ENCODE assay signal across 8 cellular contexts in the genomic region with DNA sequence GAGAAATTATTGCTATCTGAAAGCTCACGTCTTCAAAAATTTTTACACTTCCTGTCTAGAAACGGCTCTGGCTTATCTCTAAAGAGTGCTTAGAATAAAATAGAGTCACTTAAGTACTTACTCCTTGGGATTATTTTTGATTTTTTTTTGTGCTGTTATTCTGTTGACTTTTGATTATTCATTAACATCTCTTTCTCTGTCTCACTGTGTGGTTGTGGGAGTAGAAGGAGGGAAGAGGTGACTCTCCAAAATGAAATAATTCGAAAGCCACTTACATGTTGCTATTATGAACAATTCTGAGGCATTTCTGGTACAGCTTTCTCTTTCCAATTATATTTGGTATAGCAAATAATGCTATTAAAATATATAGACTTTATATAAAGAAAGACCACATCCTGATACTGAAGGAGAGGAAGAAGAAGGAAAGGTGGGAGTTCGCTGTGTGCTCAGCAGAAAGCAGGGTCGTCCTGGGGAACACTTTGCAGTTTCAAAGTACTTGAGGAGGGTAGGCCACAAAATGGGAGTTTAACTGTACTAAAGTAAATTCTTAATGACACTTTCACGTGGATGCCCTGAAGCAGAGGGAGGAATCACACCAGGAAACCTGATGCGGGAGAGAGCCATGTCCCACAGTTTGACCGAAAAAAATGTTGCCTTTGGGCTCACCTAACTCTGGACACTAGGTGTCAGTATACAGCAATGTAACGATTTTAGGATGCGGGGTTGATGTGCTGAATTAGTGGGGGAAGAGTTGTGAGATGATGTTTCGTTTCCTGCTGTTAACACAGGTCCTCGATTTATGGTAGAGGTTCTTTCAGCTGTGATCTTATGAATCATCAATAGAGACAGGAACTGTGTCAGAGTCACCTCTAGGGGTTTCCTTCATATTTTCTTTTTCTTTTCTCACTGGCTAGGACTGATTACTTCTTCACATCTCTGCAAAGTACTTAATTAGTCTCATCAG. TPM values are rescaled to one million over a fixed set of nuclear protein-coding genes. Genes with fewer than 3 reads are reported as not detected.
DNase-seq lines count a peak whose midpoint lies in the region; ATAC-seq, FAIRE-seq and TF ChIP-seq lines count a peak whose summit lies in the region.

No MANE protein-coding gene starts in this region.

- no TSS peak for BruUV-seq in endothelial cell of umbilical vein (replicated peaks; lab: Mats Ljungman, UMichigan)

- POLR2A ChIA-PET in endothelial cell of umbilical vein (lab: Charles Lee) = interaction anchor here (1.0 kb wide), 1 partner anchor 877 kb away, joined by 3 read pairs; no protein-coding TSS in a partner anchor

- H3K27ac ChIP-seq in endothelial cell of umbilical vein (ENCODE audit: insufficient read depth, low read depth, low read length) = peak overlapping the region; percentile 81

- H3K79me2 ChIP-seq in endothelial cell of umbilical vein (ENCODE audit: control insufficient read depth, insufficient read depth, low read length) = no peaks in the 10 kb centered on the region

- TF ChIP-seq CTCF in endothelial cell of umbilical vein (IDR thresholded peaks at IDR 0.05; ENCODE audit: extremely low read depth in 1 of 2, insufficient read depth in 1 of 2, low read depth in 1 of 2, low read length in 2 of 2) = peak; percentile 60 to 91

- intact Hi-C loops in endothelial cell of umbilical vein (cut with micrococcal nuclease) = loop anchor here (1.0 to 10.0 kb wide), 16 partner anchors 118 to 1840 kb away; partner anchors contain the start of gene RND3

- peak overlapping the region; percentile 63 for H3K4me2 ChIP-seq in endothelial cell of umbilical vein (ENCODE audit: insufficient read depth, low read length)

- dilution Hi-C loops in endothelial cell of umbilical vein (cut with MboI; ENCODE audit: extremely low pct_ligation_motif_present, low sequenced_read_pairs) = no loop called here

- DNase-seq in DMS79 treated with DMSO at 0.1 percent for 48 hours (lab: John Stamatoyannopoulos, UW) (peak; percentile 87), HTR-8/SVneo (ENCODE audit: insufficient read length, low spot score) (peak; percentile 80), NOMO-1 treated with dmso at 0.1 percent for 144 hours (lab: John Stamatoyannopoulos, UW; ENCODE audit: unreplicated experiment) (peak; percentile 64), endothelial cell of umbilical vein (ENCODE audit: low read depth, low spot score) (peak; percentile 87), mucosa of gallbladder (ENCODE audit: low spot score) (peak; percentile 50), stromal cell of bone marrow (ENCODE audit: low read depth) (peak; percentile 82)
- DNase-seq in activated CD8-positive, alpha-beta memory T cell treated with anti-CD3 and anti-CD28 coated beads, Interleukin-2, amount 50 U/mL, for 1 hour (ENCODE audit: extremely low read depth) = peak; percentile 8

- CTCF ChIA-PET in endothelial cell of umbilical vein (lab: Charles Lee) = interaction anchor here (0.6 to 8.5 kb wide), 24 partner anchors 10 to 1642 kb away, joined by 3 to 120 read pairs (median 3); partner anchors contain the start of gene MMADHC

- H3K9ac ChIP-seq in endothelial cell of umbilical vein (replicated peaks; ENCODE audit: extremely low read depth, insufficient read depth, low read length) = peak overlapping the region; percentile 59

- no peaks in the 10 kb centered on the region for H3K36me3 ChIP-seq in endothelial cell of umbilical vein (ENCODE audit: control insufficient read depth in 2 of 2, extremely low read depth in 1 of 2, insufficient read depth in 2 of 2, low read length in 2 of 2)

- peak overlapping the region; percentile 69 for H2AFZ ChIP-seq in endothelial cell of umbilical vein (ENCODE audit: low read depth, low read length)

- no peaks in the 10 kb centered on the region for H3K9me1 ChIP-seq in endothelial cell of umbilical vein (replicated peaks; ENCODE audit: control insufficient read depth, extremely low read depth, insufficient read depth, low read length)

- H3K27me3 ChIP-seq in endothelial cell of umbilical vein (ENCODE audit: control insufficient read depth in 2 of 2, insufficient read depth in 2 of 2, low read length in 2 of 2) = no peaks in the 10 kb centered on the region

- TF ChIP-seq POLR2A in endothelial cell of umbilical vein (IDR thresholded peaks at IDR 0.05; ENCODE audit: low read depth, low read length) = no peak

- ATAC-seq in GM21576 (IDR thresholded peaks at IDR 0.05; ENCODE audit: unreplicated experiment) = peak; percentile 97

- H3K9me3 ChIP-seq in endothelial cell of umbilical vein (replicated peaks; ENCODE audit: control insufficient read depth, insufficient read depth, low read length) = no peaks in the 10 kb centered on the region

- peaks cover 7% of the 10 kb centered on the region for H3K4me1 ChIP-seq in endothelial cell of umbilical vein (ENCODE audit: control insufficient read depth, extremely low read depth, insufficient read depth, low read length)

- no peaks in the 10 kb centered on the region for H4K20me1 ChIP-seq in endothelial cell of umbilical vein (replicated peaks; ENCODE audit: control insufficient read depth, extremely low read depth, insufficient read depth, low read length)

- H3K4me3 ChIP-seq in endothelial cell of umbilical vein (replicated peaks in 1 of 3; ENCODE audit: insufficient read depth in 1 of 3, low read depth in 1 of 3, low read length in 3 of 3) = peak overlapping the region in 1 of 3 experiments; percentile 30

- FAIRE-seq in HTR-8/SVneo (lab: Jason Lieb, UNC) (peak; percentile 89), endothelial cell of umbilical vein (lab: Jason Lieb, UNC) (peak; percentile 92)

TF ChIP-seq in endothelial cell of umbilical vein, 7 proteins besides CTCF, POLR2A, EP300 and RAD21:
- TF ChIP-seq, protein P1, sequence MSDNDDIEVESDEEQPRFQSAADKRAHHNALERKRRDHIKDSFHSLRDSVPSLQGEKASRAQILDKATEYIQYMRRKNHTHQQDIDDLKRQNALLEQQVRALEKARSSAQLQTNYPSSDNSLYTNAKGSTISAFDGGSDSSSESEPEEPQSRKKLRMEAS (IDR thresholded peaks at IDR 0.05; ENCODE audit: insufficient read depth, insufficient read length) = no peak
- TF ChIP-seq MYC (IDR thresholded peaks at IDR 0.05; ENCODE audit: low read depth, low read length) = no peak
- TF ChIP-seq GATA2 (IDR thresholded peaks at IDR 0.05; ENCODE audit: insufficient read depth, insufficient read length, low read depth, low read length) = peak; percentile 26
- peak; percentile 89 for TF ChIP-seq FOS (IDR thresholded peaks at IDR 0.05; ENCODE audit: borderline replicate concordance, insufficient read depth, low read length)
- peak; percentile 62 for TF ChIP-seq POLR2AphosphoS5 (IDR thresholded peaks at IDR 0.05; ENCODE audit: insufficient read depth, low read depth, low read length)
- TF ChIP-seq EZH2 (IDR thresholded peaks at IDR 0.05; ENCODE audit: borderline replicate concordance, low read depth, low read length, severe bottlenecking) = no peak
- peak; percentile 67 for TF ChIP-seq JUN (IDR thresholded peaks at IDR 0.05; ENCODE audit: borderline replicate concordance, insufficient read depth, insufficient read length, low read depth)

RNA-seq across cellular contexts. Expression of gene MMADHC, which starts 9.8 kb away (rescaled TPM):
- total RNA-seq in endothelial cell of umbilical vein (115 and 119 TPM in 2 replicates), mucosa of gallbladder (74.2 TPM)
- 40.0 and 53.4 TPM in 2 replicates for polyA plus RNA-seq in endothelial cell of umbilical vein
- polyA plus RNA-seq in endothelial cell of umbilical vein (2011; cell fraction: cytosol; rRNA removed) = 72.5 and 75.3 TPM in 2 replicates
- polyA plus RNA-seq in endothelial cell of umbilical vein (2011; cell fraction: nucleus; rRNA removed) = 41.4 and 52.2 TPM in 2 replicates
- polyA plus RNA-seq in endothelial cell of umbilical vein (2012) = 124 and 189 TPM in 2 replicates
- 75.8 and 86.1 TPM in 2 replicates for polyA minus RNA-seq in endothelial cell of umbilical vein
- polyA minus RNA-seq in endothelial cell of umbilical vein (2011; cell fraction: cytosol; rRNA and poly(A)+ RNA removed) = 40.4 TPM
- polyA minus RNA-seq in endothelial cell of umbilical vein (2011; cell fraction: nucleus; rRNA and poly(A)+ RNA removed) = 48.0 and 54.8 TPM in 2 replicates

Comparison
In these comparisons a context has a peak if more than half of its experiments do, and no peak if none do; other contexts are left out.
1. DNase-seq: peak in every context shown above with its lines; median percentile 87 in DMS79 treated with DMSO at 0.1 percent for 48 hours; 87 in endothelial cell of umbilical vein; 82 in stromal cell of bone marrow; 80 in HTR-8/SVneo; 64 in NOMO-1 treated with dmso at 0.1 percent for 144 hours; 50 in mucosa of gallbladder; 8 in activated CD8-positive, alpha-beta memory T cell treated with anti-CD3 and anti-CD28 coated beads, Interleukin-2, amount 50 U/mL, for 1 hour.